8 cellular contexts compared by ENCODE assay signal in the genomic region with DNA sequence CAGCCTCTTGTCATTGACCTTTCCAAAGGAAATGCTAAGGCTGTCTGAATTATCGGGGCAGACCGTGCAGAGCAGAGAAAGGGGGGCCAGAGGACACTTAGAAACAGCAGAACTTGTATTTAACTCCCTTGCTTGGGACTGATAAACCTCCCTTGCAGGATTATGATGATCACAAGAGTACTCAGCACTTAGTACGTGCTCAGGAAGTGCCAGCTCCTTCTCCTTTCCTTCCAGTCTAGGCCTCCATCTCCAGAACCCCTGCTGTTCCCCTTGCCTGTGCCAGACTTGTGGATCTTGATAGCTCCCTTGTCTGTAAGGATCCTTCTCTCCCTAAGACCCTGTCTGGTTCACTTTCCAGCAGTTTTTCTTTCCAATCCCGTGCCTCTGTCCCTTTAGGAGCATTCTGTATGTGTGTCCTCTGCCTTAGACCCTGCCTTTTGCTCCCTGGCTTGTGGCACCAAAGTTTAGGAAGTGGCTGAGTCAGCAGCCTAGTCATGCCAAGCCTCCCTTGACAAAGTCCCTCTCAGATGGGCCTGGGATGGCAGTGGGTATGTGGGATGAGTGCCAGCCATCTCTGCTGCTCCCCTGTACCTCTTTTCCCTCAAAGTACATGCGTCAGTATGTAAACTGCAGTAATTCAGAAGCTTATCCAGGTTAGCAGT. TPM values are rescaled to one million over a fixed set of nuclear protein-coding genes. Genes with fewer than 3 reads are reported as not detected.
DNase-seq lines count a peak whose midpoint lies in the region; ATAC-seq and TF ChIP-seq lines count a peak whose summit lies in the region.

No MANE protein-coding gene starts in this region.

- H3K4me3 Mint-ChIP-seq in Calu3 (ENCODE audit: low read depth, unreplicated experiment): peak overlapping the region; percentile 82
- peak overlapping the region; percentile 82 for H3K4me3 Mint-ChIP-seq in activated T-helper 17 cell treated with anti-CD3 and anti-CD28 coated beads, Interleukin-2, amount 50 U/mL, for 72 hours

- peaks cover 13% of the 10 kb centered on the region for H3K36me3 Mint-ChIP-seq in Calu3 (ENCODE audit: insufficient read depth, unreplicated experiment)
- H3K36me3 Mint-ChIP-seq in activated T-helper 17 cell treated with anti-CD3 and anti-CD28 coated beads, Interleukin-2, amount 50 U/mL, for 72 hours (ENCODE audit: low read depth): no peaks in the 10 kb centered on the region

- H3K9me3 ChIP-seq in HUES6 (ENCODE audit: control insufficient read depth, insufficient read depth, low read depth, low read length) (no peaks in the 10 kb centered on the region), right atrium auricular region (no peaks in the 10 kb centered on the region)

- H3K4me1 ChIP-seq in HUES6 (ENCODE audit: control insufficient read depth, insufficient read depth, low read length) (peaks cover 14% of the 10 kb centered on the region), right atrium auricular region (peaks cover 0 to 35% of the 10 kb centered on the region in 2 donors)

- intact Hi-C loops in Calu3 (cut with micrococcal nuclease; ENCODE audit: unreplicated experiment): no loop called here

- DNase-seq in Calu3 (no peak), right atrium auricular region (ENCODE audit: low spot score) (no peak), skeletal muscle cell (ENCODE audit: low read depth) (no peak), NCI-H128 (lab: John Stamatoyannopoulos, UW; ENCODE audit: unreplicated experiment) (no peak), NCI-H526 (lab: John Stamatoyannopoulos, UW) (no peak)

- H3K9me3 Mint-ChIP-seq in Calu3 (ENCODE audit: low read depth, unreplicated experiment): no peaks in the 10 kb centered on the region
- no peaks in the 10 kb centered on the region for H3K9me3 Mint-ChIP-seq in activated T-helper 17 cell treated with anti-CD3 and anti-CD28 coated beads, Interleukin-2, amount 50 U/mL, for 72 hours

- peak overlapping the region; percentile 78 for H3K4me3 ChIP-seq in HUES6 (ENCODE audit: low read depth, low read length)
- peak overlapping the region; percentile 74 to 77 for H3K4me3 ChIP-seq in right atrium auricular region
- peak overlapping the region; percentile 68 for H3K4me3 ChIP-seq in skeletal muscle cell (ENCODE audit: low read depth, low read length)

- peak overlapping the region; percentile 84 for H3K27ac Mint-ChIP-seq in Calu3 (ENCODE audit: unreplicated experiment)
- peak overlapping the region; percentile 47 for H3K27ac Mint-ChIP-seq in activated T-helper 17 cell treated with anti-CD3 and anti-CD28 coated beads, Interleukin-2, amount 50 U/mL, for 72 hours

- TF ChIP-seq CTCF in Calu3 (IDR thresholded peaks at IDR 0.05; ENCODE audit: unreplicated experiment): no peak
- TF ChIP-seq CTCF in right atrium auricular region (IDR thresholded peaks at IDR 0.05): no peak

- peaks cover 19% of the 10 kb centered on the region for H3K27me3 Mint-ChIP-seq in Calu3 (ENCODE audit: unreplicated experiment)
- H3K27me3 Mint-ChIP-seq in activated T-helper 17 cell treated with anti-CD3 and anti-CD28 coated beads, Interleukin-2, amount 50 U/mL, for 72 hours: peaks cover 11% of the 10 kb centered on the region

- no peak for ATAC-seq in activated T-helper 17 cell treated with anti-CD3 and anti-CD28 coated beads, Interleukin-2, amount 50 U/mL, for 72 hours (replicated peaks)
- no peak for ATAC-seq in GM19023 (IDR thresholded peaks at IDR 0.05; ENCODE audit: unreplicated experiment)

- peak overlapping the region; percentile 70; the same call in 1 of the 2 replicates for H3K27ac ChIP-seq in HUES6 (ENCODE audit: low read depth, low read length)
- H3K27ac ChIP-seq in right atrium auricular region: peak overlapping the region; percentile 80 to 85

- peaks cover 28% of the 10 kb centered on the region for H3K4me1 Mint-ChIP-seq in Calu3 (ENCODE audit: low read depth, unreplicated experiment)
- peaks cover 5% of the 10 kb centered on the region for H3K4me1 Mint-ChIP-seq in activated T-helper 17 cell treated with anti-CD3 and anti-CD28 coated beads, Interleukin-2, amount 50 U/mL, for 72 hours

- CTCF ChIA-PET in Calu3 (lab: Charles Lee): interaction anchor here (0.7 to 1.4 kb wide), 3 partner anchors 12 to 94 kb away, joined by 3 to 4 read pairs (median 4); no protein-coding TSS in a partner anchor

- peaks cover under 1% of the 10 kb centered on the region; the same call in 1 of the 2 replicates for H3K36me3 ChIP-seq in HUES6 (ENCODE audit: control insufficient read depth, insufficient read depth, low read length)
- no peaks in the 10 kb centered on the region for H3K36me3 ChIP-seq in right atrium auricular region

- peak overlapping the region; percentile 79 for H3K9ac ChIP-seq in HUES6 (ENCODE audit: low read length)

- H3K27me3 ChIP-seq in HUES6 (ENCODE audit: control insufficient read depth, insufficient read depth, low read length) (no peaks in the 10 kb centered on the region), right atrium auricular region (no peaks in the 10 kb centered on the region)

- BruUV-seq in Calu3 (replicated peaks; lab: Mats Ljungman, UMichigan): no TSS peak

RNA-seq across cellular contexts. Expression of a gene that starts 0.8 kb away (rescaled TPM):
- total RNA-seq in Calu3 (2022) (39.1 and 42.1 TPM in 2 replicates), right atrium auricular region (1 to 10 TPM; 5.7 to 9.0 TPM)
- total RNA-seq in activated T-helper 17 cell treated with anti-CD3 and anti-CD28 coated beads, Interleukin-2, amount 50 U/mL, for 72 hours: 10 to 100 TPM; 15.2 to 15.6 TPM
